Comparison of ENCODE assay signal across 2 cellular contexts in the genomic region with DNA sequence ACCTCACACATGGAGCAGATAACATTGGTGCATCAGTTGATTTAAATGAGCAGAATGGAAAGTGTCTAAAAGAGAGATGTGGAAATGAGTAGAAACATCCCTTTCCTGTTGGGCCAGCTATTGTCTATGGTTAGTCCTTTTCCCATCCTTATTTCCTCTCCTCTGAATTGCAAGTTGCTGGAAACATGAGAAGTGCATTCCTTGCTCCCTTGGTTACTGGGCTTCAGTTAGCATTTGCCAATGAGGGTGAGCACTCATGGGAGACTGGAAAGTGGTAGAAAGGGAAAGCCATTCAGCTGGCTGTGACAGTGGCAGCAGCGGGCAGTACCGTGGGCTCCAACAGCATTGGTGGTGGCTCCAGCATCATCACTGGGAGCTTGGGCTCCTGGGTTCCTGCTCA.
TF ChIP-seq lines count a peak whose summit lies in the region.

No MANE protein-coding gene starts in this region.

TF ChIP-seq in WTC11, 78 proteins besides CTCF, POLR2A, EP300 and RAD21:
- no peak for TF ChIP-seq USF2 (CRISPR knock-in tag; IDR thresholded peaks at IDR 0.05)
- no peak for TF ChIP-seq ATF6 (CRISPR knock-in tag; IDR thresholded peaks at IDR 0.05)

TF ChIP-seq in H1, 55 proteins besides CTCF, POLR2A, EP300 and RAD21:
- TF ChIP-seq BCL11A (IDR thresholded peaks at IDR 0.05; ENCODE audit: low read depth in 2 of 2, low read length in 2 of 2): no peak
- TF ChIP-seq NANOG (IDR thresholded peaks at IDR 0.05; ENCODE audit: insufficient read depth, low read depth, low read length, poor library complexity, severe bottlenecking): no peak
- TF ChIP-seq GABPA (IDR thresholded peaks at IDR 0.05; ENCODE audit: borderline replicate concordance, insufficient read depth, low read length): no peak
- no peak for TF ChIP-seq JUN (IDR thresholded peaks at IDR 0.05; ENCODE audit: low read depth, low read length)
- no peak for TF ChIP-seq RFX5 (IDR thresholded peaks at IDR 0.05; ENCODE audit: borderline replicate concordance, low read depth, low read length)
- TF ChIP-seq TAF7 (optimal IDR thresholded peaks at IDR 0.05; ENCODE audit: borderline replicate concordance, low read depth, low read length): no peak
- TF ChIP-seq TBP (IDR thresholded peaks at IDR 0.05; ENCODE audit: low read depth, low read length): no peak
- TF ChIP-seq CTBP2 (IDR thresholded peaks at IDR 0.05; ENCODE audit: borderline replicate concordance, insufficient read depth, insufficient read length, low read length): no peak
- TF ChIP-seq KDM4A (IDR thresholded peaks at IDR 0.05; ENCODE audit: low read depth, low read length, severe bottlenecking): no peak
- no peak for TF ChIP-seq PHF8 (conservative IDR thresholded peaks at IDR 0.05; ENCODE audit: low read depth, low read length)
- no peak for TF ChIP-seq SP2 (IDR thresholded peaks at IDR 0.05; ENCODE audit: low read length)
- TF ChIP-seq, protein P1, sequence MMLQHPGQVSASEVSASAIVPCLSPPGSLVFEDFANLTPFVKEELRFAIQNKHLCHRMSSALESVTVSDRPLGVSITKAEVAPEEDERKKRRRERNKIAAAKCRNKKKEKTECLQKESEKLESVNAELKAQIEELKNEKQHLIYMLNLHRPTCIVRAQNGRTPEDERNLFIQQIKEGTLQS (IDR thresholded peaks at IDR 0.05; ENCODE audit: insufficient read depth, low read depth, low read length): no peak
- TF ChIP-seq SUZ12 (IDR thresholded peaks at IDR 0.05; ENCODE audit: low read length): no peak
